In genomic region chr19:48918071-48918470, GRCh38 we compare ENCODE assay signal across 1 cellular context.
TF ChIP-seq lines count a peak whose summit lies in the region.

No MANE protein-coding gene starts in this region.

TF ChIP-seq in A549, 52 proteins besides CTCF, POLR2A, EP300 and RAD21 (continued from another document):
- no peak for TF ChIP-seq RARB (CRISPR knock-in tag; IDR thresholded peaks at IDR 0.05)
- no peak for TF ChIP-seq SMC3 (IDR thresholded peaks at IDR 0.05)
- no peak for TF ChIP-seq FOXS1 (CRISPR knock-in tag; IDR thresholded peaks at IDR 0.05)
- no peak for TF ChIP-seq BHLHE40 (IDR thresholded peaks at IDR 0.05; ENCODE audit: low read depth, low read length)
- TF ChIP-seq MAFK (IDR thresholded peaks at IDR 0.05; ENCODE audit: partially characterized antibody), result no peak
- no peak for TF ChIP-seq RFX5 (IDR thresholded peaks at IDR 0.05)
- no peak for TF ChIP-seq HEYL (CRISPR knock-in tag; IDR thresholded peaks at IDR 0.05)
- no peak for TF ChIP-seq ESRRA (IDR thresholded peaks at IDR 0.05; ENCODE audit: borderline replicate concordance, low read length)
- no peak for TF ChIP-seq E2F6 (IDR thresholded peaks at IDR 0.05; ENCODE audit: borderline replicate concordance, low read depth)
- no peak for TF ChIP-seq ZSCAN20 (CRISPR knock-in tag; IDR thresholded peaks at IDR 0.05)
- TF ChIP-seq MYC (IDR thresholded peaks at IDR 0.05; ENCODE audit: borderline replicate concordance, low read length), result no peak
- no peak for TF ChIP-seq JUNB (IDR thresholded peaks at IDR 0.05)
- TF ChIP-seq CBX8 (IDR thresholded peaks at IDR 0.05), result no peak
- TF ChIP-seq MAZ (IDR thresholded peaks at IDR 0.05; ENCODE audit: borderline replicate concordance, low read depth, low read length), result no peak
